16 cellular contexts compared by ENCODE assay signal in genomic region chr7:45642044-45642443, GRCh38.
DNase-seq lines count a peak whose midpoint lies in the region; ATAC-seq, FAIRE-seq and TF ChIP-seq lines count a peak whose summit lies in the region.
"Had no signal": no experiment of that assay in that cellular context is flagged by ENCODE, and none has a peak within 500 bp of the region (broad histone marks: within the 10 kb centered on the region; RNA-seq: fewer than 3 reads in every experiment).

No MANE protein-coding gene starts in this region.

- no peak overlapping the region for H3K27ac ChIP-seq in GM12878 (ENCODE audit: control insufficient read depth, insufficient read depth)
- no peak overlapping the region for H3K27ac ChIP-seq in esophagus muscularis mucosa (replicated peaks in 1 of 4)
- H3K27ac ChIP-seq: A549, C4-2B, GM23248, PC-9, SJCRH30 had no signal

- in situ Hi-C loops in GM12878 (cut with MboI) = no loop called here

- no peak for TF ChIP-seq RAD21 in GM12878 (IDR thresholded peaks at IDR 0.05; ENCODE audit: insufficient read depth, low read depth, low read length)

- H3K79me2 ChIP-seq in GM12878 (ENCODE audit: control insufficient read depth, insufficient read depth, low read length) = no peaks in the 10 kb centered on the region

- TF ChIP-seq POLR2A in GM12878 (IDR thresholded peaks at IDR 0.05; ENCODE audit: low read depth, low read length) = no peak
- no peak for TF ChIP-seq POLR2A in esophagus muscularis mucosa (IDR thresholded peaks at IDR 0.05; ENCODE audit: low read depth)

- H2AFZ ChIP-seq in GM12878 (ENCODE audit: control insufficient read depth, low read depth, low read length) = peak overlapping the region; percentile 5; the same call in 1 of the 2 replicates
- H2AFZ ChIP-seq: GM23248, PC-9 had no signal

- TF ChIP-seq EP300 in GM12878 (IDR thresholded peaks at IDR 0.05; ENCODE audit: borderline replicate concordance in 1 of 2, control insufficient read depth in 1 of 2, low read depth in 2 of 2, low read length in 2 of 2) (no peak), esophagus muscularis mucosa (IDR thresholded peaks at IDR 0.05) (no peak)

- peaks cover 4% of the 10 kb centered on the region for H3K4me1 ChIP-seq in GM12878 (ENCODE audit: control insufficient read depth, insufficient read depth, low read length)
- H3K4me1 ChIP-seq in esophagus muscularis mucosa = peaks cover 0 to 4% (median 0%) of the 10 kb centered on the region in 4 donors
- H3K4me1 ChIP-seq in BE2C = no peaks in the 10 kb centered on the region
- H3K4me1 ChIP-seq: A549, SJCRH30 had no signal

- RAD21 ChIA-PET in GM12878 (lab: Charles Lee; ENCODE audit: unreplicated experiment) = no interaction called here

- no peak overlapping the region for H3K4me2 ChIP-seq in GM12878 (ENCODE audit: control insufficient read depth, insufficient read depth)
- H3K4me2 ChIP-seq: A549, PC-9 had no signal

- no peak overlapping the region for H3K9ac ChIP-seq in GM12878 (ENCODE audit: control insufficient read depth, insufficient read depth, low read length)
- H3K9ac ChIP-seq: GM23248 had no signal

- intact Hi-C loops in GM12878 (cut with micrococcal nuclease; ENCODE audit: unreplicated experiment) = no loop called here
- intact Hi-C loops in esophagus muscularis mucosa (cut with DNase I) = no loop called here

- no peaks in the 10 kb centered on the region for H3K27me3 ChIP-seq in GM12878 (replicated peaks in 1 of 2; ENCODE audit: control insufficient read depth in 2 of 2, insufficient read depth in 2 of 2, low read length in 1 of 2)
- no peaks in the 10 kb centered on the region for H3K27me3 ChIP-seq in esophagus muscularis mucosa
- no peaks in the 10 kb centered on the region for H3K27me3 ChIP-seq in BE2C

- H3K9me3 ChIP-seq in GM12878 (replicated peaks; ENCODE audit: control insufficient read depth, insufficient read depth, low read length) = no peaks in the 10 kb centered on the region
- no peaks in the 10 kb centered on the region for H3K9me3 ChIP-seq in esophagus muscularis mucosa
- H3K9me3 ChIP-seq in BE2C = no peaks in the 10 kb centered on the region
- H3K9me3 ChIP-seq: A549, SJCRH30 had no signal

- POLR2A ChIA-PET in GM12878 (lab: Charles Lee) = no interaction called here

- peak; percentile 52; the same call in 2 of the 3 replicates for ATAC-seq in GM12878
- ATAC-seq: A549, K562 had no signal

- H3K36me3 ChIP-seq in GM12878 (ENCODE audit: control insufficient read depth in 2 of 2, insufficient read depth in 2 of 2, low read length in 1 of 2) (no peaks in the 10 kb centered on the region), esophagus muscularis mucosa (no peaks in the 10 kb centered on the region), BE2C (no peaks in the 10 kb centered on the region)
- H3K36me3 ChIP-seq: SJCRH30 had no signal

- H4K20me1 ChIP-seq in GM12878 (ENCODE audit: control insufficient read depth, insufficient read depth) = no peaks in the 10 kb centered on the region

- 55% methylated on average over 1 of the region's 1 CpG for WGBS in GM12878 (ENCODE audit: insufficient coverage, insufficient replicate concordance, low lambda C conversion rate, missing lambda C conversion rate)
- WGBS in esophagus muscularis mucosa = 91% methylated on average over 1 of the region's 1 CpG

- CTCF ChIA-PET in GM12878 (lab: Yijun Ruan, JAX) = no interaction called here

- no peak for FAIRE-seq in D721Med (lab: Jason Lieb, UNC)
- no peak for FAIRE-seq in GM12878 (lab: Jason Lieb, UNC)
- FAIRE-seq: A549, K562 had no signal

- SMC1A ChIA-PET in GM12878 (lab: Charles Lee; ENCODE audit: uncharacterized antibody, unreplicated experiment) = no interaction called here

- no peak overlapping the region for H3K4me3 ChIP-seq in GM12878
- no peak overlapping the region for H3K4me3 ChIP-seq in esophagus muscularis mucosa
- no peak overlapping the region for H3K4me3 ChIP-seq in BE2C (ENCODE audit: low read depth, low read length)
- H3K4me3 ChIP-seq: A549, GM23248, K562, PC-9, SJCRH30 had no signal

- TF ChIP-seq CTCF in D721Med (IDR thresholded peaks at IDR 0.05; ENCODE audit: insufficient read depth, missing control alignments) (no peak), GM12878 (IDR thresholded peaks at IDR 0.05 in 2 of 3, conservative IDR thresholded peaks at IDR 0.05 in 1 of 3; ENCODE audit: control insufficient read depth in 2 of 3, extremely low read depth in 1 of 3, insufficient read depth in 1 of 3, low read depth in 3 of 3, low read length in 3 of 3) (no peak), esophagus muscularis mucosa (IDR thresholded peaks at IDR 0.05) (no peak), BE2C (IDR thresholded peaks at IDR 0.05; ENCODE audit: low read depth, low read length) (no peak)

- peak; percentile 42 for DNase-seq in D721Med (ENCODE audit: insufficient read length, low spot score)
- peak; percentile 87 for DNase-seq in NCI-H82 (lab: John Stamatoyannopoulos, UW)
- no peak for DNase-seq in GM12878 (ENCODE audit: low read depth, low spot score)
- DNase-seq in mesenteric fat pad (ENCODE audit: low spot score) = peak; percentile 39
- DNase-seq in AG08395 (ENCODE audit: low spot score) = no peak
- no peak for DNase-seq in esophagus muscularis mucosa (ENCODE audit: extremely low spot score)
- DNase-seq in BE2C = no peak
- DNase-seq in activated T-cell treated with anti-CD3 and anti-CD28 coated beads, Interleukin-2, amount 50 U/mL, for 1 hour = no peak
- DNase-seq: GM23248, NCI-H1417 treated with DMSO at 0.1 percent for 48 hours, NCI-H1930, PC-9, SJCRH30 had no signal

- no TSS peak for BruUV-seq in GM12878 (replicated peaks; lab: Mats Ljungman, UMichigan)

TF ChIP-seq in GM12878, 131 proteins besides CTCF, POLR2A, EP300 and RAD21 (continues in another document):
- TF ChIP-seq NR2F1 (conservative IDR thresholded peaks at IDR 0.05) = no peak
- no peak for TF ChIP-seq ZBED1 (IDR thresholded peaks at IDR 0.05; ENCODE audit: borderline replicate concordance)
- TF ChIP-seq STAT3 (IDR thresholded peaks at IDR 0.05; ENCODE audit: low read depth, low read length) = no peak
- TF ChIP-seq SRF (IDR thresholded peaks at IDR 0.05; ENCODE audit: low read depth in 2 of 2, low read length in 2 of 2) = no peak
- no peak for TF ChIP-seq POLR2AphosphoS2 (IDR thresholded peaks at IDR 0.05; ENCODE audit: low read depth, low read length)
- no peak for TF ChIP-seq TCF12 (IDR thresholded peaks at IDR 0.05; ENCODE audit: low read depth, low read length)
- TF ChIP-seq PKNOX1 (IDR thresholded peaks at IDR 0.05) = no peak
- TF ChIP-seq, protein P1, sequence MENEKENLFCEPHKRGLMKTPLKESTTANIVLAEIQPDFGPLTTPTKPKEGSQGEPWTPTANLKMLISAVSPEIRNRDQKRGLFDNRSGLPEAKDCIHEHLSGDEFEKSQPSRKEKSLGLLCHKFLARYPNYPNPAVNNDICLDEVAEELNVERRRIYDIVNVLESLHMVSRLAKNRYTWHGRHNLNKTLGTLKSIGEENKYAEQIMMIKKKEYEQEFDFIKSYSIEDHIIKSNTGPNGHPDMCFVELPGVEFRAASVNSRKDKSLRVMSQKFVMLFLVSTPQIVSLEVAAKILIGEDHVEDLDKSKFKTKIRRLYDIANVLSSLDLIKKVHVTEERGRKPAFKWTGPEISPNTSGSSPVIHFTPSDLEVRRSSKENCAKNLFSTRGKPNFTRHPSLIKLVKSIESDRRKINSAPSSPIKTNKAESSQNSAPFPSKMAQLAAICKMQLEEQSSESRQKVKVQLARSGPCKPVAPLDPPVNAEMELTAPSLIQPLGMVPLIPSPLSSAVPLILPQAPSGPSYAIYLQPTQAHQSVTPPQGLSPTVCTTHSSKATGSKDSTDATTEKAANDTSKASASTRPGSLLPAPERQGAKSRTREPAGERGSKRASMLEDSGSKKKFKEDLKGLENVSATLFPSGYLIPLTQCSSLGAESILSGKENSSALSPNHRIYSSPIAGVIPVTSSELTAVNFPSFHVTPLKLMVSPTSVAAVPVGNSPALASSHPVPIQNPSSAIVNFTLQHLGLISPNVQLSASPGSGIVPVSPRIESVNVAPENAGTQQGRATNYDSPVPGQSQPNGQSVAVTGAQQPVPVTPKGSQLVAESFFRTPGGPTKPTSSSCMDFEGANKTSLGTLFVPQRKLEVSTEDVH (IDR thresholded peaks at IDR 0.05; ENCODE audit: low read depth, partially characterized antibody) = no peak
- no peak for TF ChIP-seq TCF3 (IDR thresholded peaks at IDR 0.05; ENCODE audit: borderline replicate concordance, insufficient read depth, low read depth, low read length)
- TF ChIP-seq MEF2A (IDR thresholded peaks at IDR 0.05; ENCODE audit: insufficient read depth, low read depth, low read length) = no peak
- TF ChIP-seq EED (IDR thresholded peaks at IDR 0.05; ENCODE audit: low read depth) = no peak
- no peak for TF ChIP-seq BHLHE40 (IDR thresholded peaks at IDR 0.05; ENCODE audit: borderline replicate concordance in 1 of 2, low read depth in 2 of 2, low read length in 1 of 2)
- no peak for TF ChIP-seq ZBTB33 (IDR thresholded peaks at IDR 0.05)
- no peak for TF ChIP-seq FOXM1 (IDR thresholded peaks at IDR 0.05; ENCODE audit: low read depth, low read length)
- TF ChIP-seq LARP7 (IDR thresholded peaks at IDR 0.05) = no peak
- no peak for TF ChIP-seq KAT2A (conservative IDR thresholded peaks at IDR 0.05; ENCODE audit: control insufficient read depth, low read depth, low read length)

Comparison
In these comparisons a context has a peak if more than half of its experiments do, and no peak if none do; other contexts are left out.
1. DNase-seq: peak in D721Med (single experiment), NCI-H82 (single experiment) and mesenteric fat pad (single experiment); none in GM12878 (single experiment), AG08395 (single experiment), esophagus muscularis mucosa (single experiment), BE2C (single experiment) and activated T-cell treated with anti-CD3 and anti-CD28 coated beads, Interleukin-2, amount 50 U/mL, for 1 hour (single experiment).